8 cellular contexts compared by ENCODE assay signal in the genomic region with DNA sequence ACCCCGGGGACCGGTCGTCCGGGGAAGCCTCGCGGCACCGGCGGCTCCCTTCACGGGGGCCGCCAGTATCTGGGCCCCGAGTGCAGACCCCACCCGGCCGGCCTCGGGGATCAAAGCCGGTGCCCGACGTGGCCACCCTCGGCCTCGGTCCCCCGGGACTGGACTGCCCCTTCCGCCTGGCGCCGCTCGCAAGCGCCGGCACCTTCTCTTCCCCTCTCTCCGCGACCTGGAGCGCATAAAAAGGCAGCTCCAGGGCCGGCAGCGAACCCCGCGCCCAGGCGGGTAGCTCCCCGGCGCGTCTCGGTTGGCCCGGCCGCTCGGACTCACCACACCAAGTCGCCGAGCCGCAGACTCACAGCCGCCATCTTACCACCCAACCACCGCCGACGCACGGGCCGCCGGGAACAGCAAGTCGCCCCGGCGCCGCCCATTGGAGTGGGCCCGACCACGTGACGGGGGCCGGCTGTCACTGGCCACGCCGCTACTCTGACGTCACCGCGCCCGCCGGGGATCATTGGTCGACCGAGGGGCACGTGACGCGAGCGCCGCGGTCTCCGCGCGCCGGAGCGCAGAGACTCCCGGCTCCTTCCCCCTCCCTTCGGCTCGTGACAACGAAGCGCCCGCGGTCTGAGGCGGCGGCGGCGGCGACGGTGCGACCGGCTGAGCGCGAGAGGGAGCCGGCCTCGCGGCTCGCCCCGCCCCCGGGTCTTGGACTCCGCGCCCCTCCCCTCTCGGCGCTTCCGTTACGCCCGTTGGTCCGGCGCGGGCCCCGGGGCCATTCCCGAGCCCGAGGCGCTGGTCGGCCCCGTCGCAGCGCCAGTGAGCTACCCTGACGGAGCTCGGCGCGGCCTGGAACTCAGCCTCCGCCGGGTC. TPM values are rescaled to one million over a fixed set of nuclear protein-coding genes. Genes with fewer than 3 reads are reported as not detected.
DNase-seq lines count a peak whose midpoint lies in the region; ATAC-seq, FAIRE-seq and TF ChIP-seq lines count a peak whose summit lies in the region.

A gene (minus strand): TSS at position 388 of the 873 bp plus-strand sequence. CDS start 23 bp downstream, at position 365.
A gene with protein sequence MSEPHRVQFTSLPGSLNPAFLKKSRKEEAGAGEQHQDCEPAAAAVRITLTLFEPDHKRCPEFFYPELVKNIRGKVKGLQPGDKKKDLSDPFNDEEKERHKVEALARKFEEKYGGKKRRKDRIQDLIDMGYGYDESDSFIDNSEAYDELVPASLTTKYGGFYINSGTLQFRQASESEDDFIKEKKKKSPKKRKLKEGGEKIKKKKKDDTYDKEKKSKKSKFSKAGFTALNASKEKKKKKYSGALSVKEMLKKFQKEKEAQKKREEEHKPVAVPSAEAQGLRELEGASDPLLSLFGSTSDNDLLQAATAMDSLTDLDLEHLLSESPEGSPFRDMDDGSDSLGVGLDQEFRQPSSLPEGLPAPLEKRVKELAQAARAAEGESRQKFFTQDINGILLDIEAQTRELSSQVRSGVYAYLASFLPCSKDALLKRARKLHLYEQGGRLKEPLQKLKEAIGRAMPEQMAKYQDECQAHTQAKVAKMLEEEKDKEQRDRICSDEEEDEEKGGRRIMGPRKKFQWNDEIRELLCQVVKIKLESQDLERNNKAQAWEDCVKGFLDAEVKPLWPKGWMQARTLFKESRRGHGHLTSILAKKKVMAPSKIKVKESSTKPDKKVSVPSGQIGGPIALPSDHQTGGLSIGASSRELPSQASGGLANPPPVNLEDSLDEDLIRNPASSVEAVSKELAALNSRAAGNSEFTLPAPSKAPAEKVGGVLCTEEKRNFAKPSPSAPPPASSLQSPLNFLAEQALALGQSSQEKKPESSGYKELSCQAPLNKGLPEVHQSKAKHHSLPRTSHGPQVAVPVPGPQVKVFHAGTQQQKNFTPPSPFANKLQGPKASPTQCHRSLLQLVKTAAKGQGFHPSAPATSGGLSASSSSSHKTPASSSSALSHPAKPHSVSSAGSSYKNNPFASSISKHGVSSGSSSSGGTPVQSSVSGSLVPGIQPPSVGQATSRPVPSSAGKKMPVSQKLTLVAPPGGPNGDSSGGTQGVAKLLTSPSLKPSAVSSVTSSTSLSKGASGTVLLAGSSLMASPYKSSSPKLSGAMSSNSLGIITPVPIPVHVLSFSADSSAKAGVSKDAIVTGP (N-terminal part only) (plus strand): TSS at position 581 of the 873 bp plus-strand sequence. CDS start 5,437 bp downstream, outside the sequence.

- H3K36me3 ChIP-seq in HepG2 (replicated peaks in 1 of 2; ENCODE audit: control insufficient read depth in 1 of 2, insufficient read depth in 2 of 2, low read length in 2 of 2), result peaks cover 2 to 25% of the 10 kb centered on the region in 2 experiments; a peak in 3 of 5 replicates

- H4K20me1 ChIP-seq in HepG2 (ENCODE audit: insufficient read depth, low read length), result peaks cover 45% of the 10 kb centered on the region

- 3% methylated on average over 24 of the region's 126 CpGs for WGBS in HepG2 (ENCODE audit: low lambda C conversion rate)

- peak within 1 kb of the TSS; percentile 95 for H3K27ac ChIP-seq in HepG2 (ENCODE audit: extremely low read length, insufficient read depth, low read length)

- peaks cover 74% of the 10 kb centered on the region for H3K79me2 ChIP-seq in HepG2 (ENCODE audit: insufficient read depth, low read length)

- TF ChIP-seq CTCF in HepG2 (CRISPR knock-in tag; IDR thresholded peaks at IDR 0.05), result no peak; the same call in 1 of the 2 replicates

- H3K4me1 ChIP-seq in HepG2 (ENCODE audit: insufficient read depth, low read length), result peaks cover 52% of the 10 kb centered on the region

- peak; percentile 83 for ATAC-seq in GM19372 (IDR thresholded peaks at IDR 0.05; ENCODE audit: low read depth, unreplicated experiment)
- peak; percentile 78 for ATAC-seq in HG03558 (IDR thresholded peaks at IDR 0.05; ENCODE audit: extremely low read depth, unreplicated experiment)
- ATAC-seq in HepG2, result peak; percentile 91

- CTCF ChIA-PET in HepG2 (lab: Yijun Ruan, JAX; ENCODE audit: low intra/inter-chr PET ratio, low total read pairs), result interaction anchor here (1.3 kb wide), 1 partner anchor 109 kb away, joined by 3 read pairs; no protein-coding TSS in a partner anchor

- intact Hi-C loops in HepG2 (cut with micrococcal nuclease; ENCODE audit: unreplicated experiment), result no loop called here

- no peak for TF ChIP-seq EP300 in HepG2 (IDR thresholded peaks at IDR 0.05; ENCODE audit: low read depth in 2 of 2, low read length in 2 of 2)
- TF ChIP-seq EP300 in HepG2 (CRISPR knock-in tag; IDR thresholded peaks at IDR 0.05; ENCODE audit: borderline replicate concordance), result no peak

- TF ChIP-seq POLR2A in HepG2 (IDR thresholded peaks at IDR 0.05; ENCODE audit: insufficient read depth in 1 of 2, low read depth in 2 of 2, low read length in 2 of 2), result peak; percentile 51 to 81

- peak; percentile 88 to 98 (median 94) for DNase-seq in C1 segment of cervical spinal cord (lab: John Stamatoyannopoulos, UW)
- DNase-seq in NCI-H748 treated with DMSO at 0.1 percent for 48 hours (lab: John Stamatoyannopoulos, UW), result peak; percentile 73
- peak; percentile 99 to 100 for DNase-seq in activated CD4-positive, alpha-beta T cell treated with anti-CD3 and anti-CD28 coated beads, Interleukin-2, amount 50 U/mL, for 4 hours
- peak; percentile 99 for DNase-seq in dermis blood vessel endothelial cell
- peak; percentile 92 for DNase-seq in HepG2 (ENCODE audit: low spot score)
- peak; percentile 100 for DNase-seq in stimulated activated CD4-positive, alpha-beta T cell treated with anti-CD3 and anti-CD28 coated beads, Interleukin-4, amount 100 ng/mL, for 1 hour

- BruUV-seq in HepG2 (replicated peaks; lab: Mats Ljungman, UMichigan), result no TSS peak

- peak within 1 kb of the TSS; percentile 97 for H3K9ac ChIP-seq in HepG2 (ENCODE audit: insufficient read depth, low read depth, low read length)

- POLR2A ChIA-PET in HepG2 (lab: Yijun Ruan, JAX), result interaction anchor here (0.6 to 3.9 kb wide), 11 partner anchors 17 to 113 kb away, joined by 3 to 13 read pairs (median 3); a partner anchor contains a TSS

- in situ Hi-C loops in HepG2 (cut with HindIII; ENCODE audit: extremely low pct_ligation_motif_present, low pct_unique_long_range_greater_than_20kb), result loop anchor here (5.0 kb wide), 1 partner anchor 110 kb away; a partner anchor contains a TSS

- H3K27me3 ChIP-seq in HepG2 (ENCODE audit: control insufficient read depth in 1 of 2, insufficient read depth in 2 of 2, low read length in 2 of 2), result peaks cover 0 to 4% of the 10 kb centered on the region in 2 experiments; a peak in 1 of 5 replicates

- no peak within 1 kb of the TSS for H2AFZ ChIP-seq in HepG2 (ENCODE audit: low read length)

- peak within 1 kb of the TSS; percentile 88 to 98 (median 94) for H3K4me3 ChIP-seq in HepG2 (replicated peaks in 1 of 3; ENCODE audit: insufficient read depth in 1 of 3, low read depth in 2 of 3, low read length in 3 of 3)

- FAIRE-seq in HepG2 (lab: Jason Lieb, UNC), result no peak

- no peaks in the 10 kb centered on the region for H3K9me3 ChIP-seq in HepG2 (ENCODE audit: low read length)

- H3K4me2 ChIP-seq in HepG2 (ENCODE audit: low read depth, low read length), result peak within 1 kb of the TSS; percentile 98

- 0 out of 2 replicates have a peak, but pooled peaks have one; percentile 13 for TF ChIP-seq RAD21 in HepG2 (CRISPR knock-in tag; IDR thresholded peaks at IDR 0.05)

RNA-seq across cellular contexts. Expression of the first gene that starts in this region (rescaled TPM):
- total RNA-seq in dermis blood vessel endothelial cell, result 85.6 and 103 TPM in 2 replicates
- total RNA-seq in HepG2 (2016; rRNA removed; fragmentation: Illumina TruSeq; extraction: Trizol), result 48.7 and 65.0 TPM in 2 replicates
- total RNA-seq in HepG2 (2016; cell fraction: cytosol; rRNA removed; fragmentation: Illumina TruSeq; extraction: Trizol; ENCODE audit: low read depth), result 15.9 and 19.4 TPM in 2 replicates
- 45.2 and 62.7 TPM in 2 replicates for total RNA-seq in HepG2 (2016; cell fraction: insoluble cytoplasmic fraction; rRNA removed; fragmentation: Illumina TruSeq; extraction: Trizol)
- 15.9 and 18.0 TPM in 2 replicates for total RNA-seq in HepG2 (2016; cell fraction: membrane; rRNA removed; fragmentation: Illumina TruSeq; extraction: Trizol)
- total RNA-seq in HepG2 (2016; cell fraction: nucleus; rRNA removed; fragmentation: Illumina TruSeq; extraction: Trizol), result 42.0 and 52.4 TPM in 2 replicates
- 28.3 and 35.0 TPM in 2 replicates for polyA plus RNA-seq in HepG2 (2011; rRNA removed)
- polyA plus RNA-seq in HepG2 (2011; cell fraction: cytosol; rRNA removed), result 19.7 and 20.6 TPM in 2 replicates
- polyA plus RNA-seq in HepG2 (2011; cell fraction: nucleus; rRNA removed), result 37.8 and 42.0 TPM in 2 replicates
- 24.7 and 35.3 TPM in 2 replicates for polyA plus RNA-seq in HepG2 (2012)
- polyA plus RNA-seq in HepG2 (2016; cell fraction: cytosol; fragmentation: Illumina TruSeq; extraction: Trizol; ENCODE audit: low read depth), result 5.7 and 7.1 TPM in 2 replicates
- 52.7 and 61.5 TPM in 2 replicates for polyA plus RNA-seq in HepG2 (2016; cell fraction: insoluble cytoplasmic fraction; fragmentation: Illumina TruSeq; extraction: Trizol; ENCODE audit: low read depth)
- 9.9 and 13.3 TPM in 2 replicates for polyA plus RNA-seq in HepG2 (2016; cell fraction: membrane; fragmentation: Illumina TruSeq; extraction: Trizol; ENCODE audit: low read depth)
- polyA plus RNA-seq in HepG2 (2016; cell fraction: nucleus; fragmentation: Illumina TruSeq; extraction: Trizol; ENCODE audit: insufficient read depth, low read depth), result 79.5 and 95.5 TPM in 2 replicates
- polyA minus RNA-seq in HepG2 (2011; rRNA and poly(A)+ RNA removed; ENCODE audit: low replicate concordance), result 31.8 and 71.0 TPM in 2 replicates
- 7.9 and 8.7 TPM in 2 replicates for polyA minus RNA-seq in HepG2 (2011; cell fraction: cytosol; rRNA and poly(A)+ RNA removed)
- polyA minus RNA-seq in HepG2 (2011; cell fraction: nucleus; rRNA and poly(A)+ RNA removed), result 30.6 and 30.8 TPM in 2 replicates

RNA-seq across cellular contexts. Expression of the second gene that starts in this region (rescaled TPM):
- total RNA-seq in dermis blood vessel endothelial cell, result 30.1 and 44.6 TPM in 2 replicates
- 19.4 and 23.5 TPM in 2 replicates for total RNA-seq in HepG2 (2016; rRNA removed; fragmentation: Illumina TruSeq; extraction: Trizol)
- 3.2 and 3.4 TPM in 2 replicates for total RNA-seq in HepG2 (2016; cell fraction: cytosol; rRNA removed; fragmentation: Illumina TruSeq; extraction: Trizol; ENCODE audit: low read depth)
- 16.5 and 23.4 TPM in 2 replicates for total RNA-seq in HepG2 (2016; cell fraction: insoluble cytoplasmic fraction; rRNA removed; fragmentation: Illumina TruSeq; extraction: Trizol)
- 7.7 and 8.3 TPM in 2 replicates for total RNA-seq in HepG2 (2016; cell fraction: membrane; rRNA removed; fragmentation: Illumina TruSeq; extraction: Trizol)
- total RNA-seq in HepG2 (2016; cell fraction: nucleus; rRNA removed; fragmentation: Illumina TruSeq; extraction: Trizol), result 21.8 and 22.1 TPM in 2 replicates
- polyA plus RNA-seq in HepG2 (2011; rRNA removed), result 10.6 TPM in 2 replicates
- polyA plus RNA-seq in HepG2 (2011; cell fraction: cytosol; rRNA removed), result 6.2 and 7.7 TPM in 2 replicates
- 31.3 and 37.9 TPM in 2 replicates for polyA plus RNA-seq in HepG2 (2011; cell fraction: nucleus; rRNA removed)
- polyA plus RNA-seq in HepG2 (2012), result 12.1 and 15.1 TPM in 2 replicates
- polyA plus RNA-seq in HepG2 (2016; cell fraction: cytosol; fragmentation: Illumina TruSeq; extraction: Trizol; ENCODE audit: low read depth), result 0.95 and 1.1 TPM in 2 replicates
- 13.1 and 16.1 TPM in 2 replicates for polyA plus RNA-seq in HepG2 (2016; cell fraction: insoluble cytoplasmic fraction; fragmentation: Illumina TruSeq; extraction: Trizol; ENCODE audit: low read depth)
- polyA plus RNA-seq in HepG2 (2016; cell fraction: membrane; fragmentation: Illumina TruSeq; extraction: Trizol; ENCODE audit: low read depth), result 2.9 and 3.3 TPM in 2 replicates
- polyA plus RNA-seq in HepG2 (2016; cell fraction: nucleus; fragmentation: Illumina TruSeq; extraction: Trizol; ENCODE audit: insufficient read depth, low read depth), result 28.3 and 29.1 TPM in 2 replicates
- 31.7 and 41.5 TPM in 2 replicates for polyA minus RNA-seq in HepG2 (2011; rRNA and poly(A)+ RNA removed; ENCODE audit: low replicate concordance)
- 9.0 and 10.1 TPM in 2 replicates for polyA minus RNA-seq in HepG2 (2011; cell fraction: cytosol; rRNA and poly(A)+ RNA removed)
- polyA minus RNA-seq in HepG2 (2011; cell fraction: nucleus; rRNA and poly(A)+ RNA removed), result 20.9 and 24.1 TPM in 2 replicates

Comparison
In these comparisons a context has a peak if more than half of its experiments do, and no peak if none do; other contexts are left out.
1. Peak in every context shown above with its lines: DNase-seq, ATAC-seq, H3K4me3 ChIP-seq and H3K27ac ChIP-seq.